In the genomic region with DNA sequence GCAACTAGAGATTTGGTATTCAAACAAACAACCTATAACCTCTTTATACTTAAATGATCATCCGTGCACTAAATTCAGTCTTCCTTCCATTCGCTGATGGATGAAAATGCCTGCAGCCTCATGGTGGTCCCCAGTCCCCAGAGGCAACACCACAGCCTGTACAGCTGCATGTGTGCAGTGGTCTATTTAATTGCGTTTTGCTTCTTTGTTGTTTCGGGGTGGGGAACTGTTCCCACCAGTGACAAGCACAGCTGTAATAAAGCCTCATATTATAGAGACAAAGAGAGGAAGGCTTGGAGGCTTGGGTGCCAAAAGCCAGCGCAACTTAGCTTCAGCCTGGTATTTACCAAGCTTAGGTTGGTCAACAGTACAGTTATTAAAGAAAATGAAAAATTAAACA, we compare ENCODE assay signal across 15 cellular contexts. TPM values are rescaled to one million over a fixed set of nuclear protein-coding genes. Genes with fewer than 3 reads are reported as not detected.
A peak's percentile ranks its signal among the peaks of the same experiment; 100 is the strongest.
DNase-seq lines count a peak whose midpoint lies in the region; ATAC-seq, FAIRE-seq and TF ChIP-seq lines count a peak whose summit lies in the region.
"Had no signal": no experiment of that assay in that cellular context is flagged by ENCODE, and none has a peak within 500 bp of the region (broad histone marks: within the 10 kb centered on the region; RNA-seq: fewer than 3 reads in every experiment).

No MANE protein-coding gene starts in this region.

- TF ChIP-seq EP300 in H1 (IDR thresholded peaks at IDR 0.05; ENCODE audit: borderline replicate concordance in 1 of 2, low read depth in 2 of 2, low read length in 2 of 2) = no peak

- peak overlapping the region; percentile 67 for H2AK5ac ChIP-seq in H1 (ENCODE audit: low read depth, low read length)

- TF ChIP-seq POLR2A in H1 (IDR thresholded peaks at IDR 0.05; ENCODE audit: control extremely low read depth in 1 of 2, low read depth in 2 of 2, low read length in 2 of 2) = no peak

- H3K4me2 ChIP-seq in DND-41 (ENCODE audit: insufficient read depth, low read length) (peak overlapping the region; percentile 41), H1 (ENCODE audit: insufficient read depth in 1 of 2, low read depth in 2 of 2, low read length in 2 of 2) (peak overlapping the region; percentile 31 to 57), neural progenitor cell (peak overlapping the region; percentile 66)

- 85% methylated on average over 5 of the region's 5 CpGs; no CpG with 5 or more reads in 1 of the 2 experiments for WGBS in H1 (ENCODE audit: extremely low coverage in 1 of 2, insufficient coverage in 1 of 2, insufficient read length in 1 of 2, insufficient replicate concordance in 2 of 2, low coverage in 1 of 2, low lambda C conversion rate in 2 of 2, missing lambda C conversion rate in 1 of 2), 2 experiments

- peak overlapping the region; percentile 45 for H2BK120ac ChIP-seq in H1 (replicated peaks; ENCODE audit: low read depth, low read length)

- H3K9me3 Mint-ChIP-seq in neural progenitor cell = no peaks in the 10 kb centered on the region
- H3K9me3 Mint-ChIP-seq: central memory CD8-positive, alpha-beta T cell had no signal

- H3K27ac ChIP-seq in DND-41 (ENCODE audit: low read length) (peak overlapping the region; percentile 90), KOPT-K1 (ENCODE audit: low read depth, low read length, poor library complexity, severe bottlenecking) (peak overlapping the region; percentile 99), H1 (ENCODE audit: low read depth, low read length) (peak overlapping the region; percentile 65), neural progenitor cell (peak overlapping the region; percentile 95)

- no peak overlapping the region for H3K14ac ChIP-seq in H1 (ENCODE audit: insufficient read length)

- peak overlapping the region; percentile 99 for H3K27ac Mint-ChIP-seq in neural progenitor cell

- peak overlapping the region; percentile 21 for H3K56ac ChIP-seq in H1 (replicated peaks; ENCODE audit: insufficient read length, low read depth, low read length)

- H3K36me3 Mint-ChIP-seq in neural progenitor cell = peaks cover 7% of the 10 kb centered on the region

- peak overlapping the region; percentile 3 for H2BK12ac ChIP-seq in H1 (ENCODE audit: low read depth, low read length)

- no peaks in the 10 kb centered on the region for H3K79me1 ChIP-seq in H1 (ENCODE audit: low read depth, low read length)

- TF ChIP-seq CTCF in DND-41 (IDR thresholded peaks at IDR 0.05; ENCODE audit: borderline replicate concordance, extremely low read depth, low read length, poor library complexity, severe bottlenecking) (no peak), H1 (IDR thresholded peaks at IDR 0.05; ENCODE audit: control extremely low read depth in 1 of 3, insufficient read depth in 1 of 3, low read depth in 1 of 3, low read length in 3 of 3) (no peak), neural progenitor cell (IDR thresholded peaks at IDR 0.05) (no peak)

- 0 out of 2 replicates have a peak overlapping the region, but pooled peaks have one; percentile 38 for H2BK15ac ChIP-seq in H1 (ENCODE audit: low read length)

- POLR2A ChIA-PET in H1 (lab: Charles Lee; ENCODE audit: partially characterized antibody) = interaction anchor here (0.6 to 2.5 kb wide), 13 partner anchors 10 to 118 kb away, joined by 3 to 10 read pairs (median 4); a partner anchor contains a TSS

- H3K4ac ChIP-seq in H1 (replicated peaks; ENCODE audit: insufficient read length, low read depth, low read length) = peak overlapping the region; percentile 61

- peak; percentile 73 for DNase-seq in DND-41
- no peak for DNase-seq in H1 (ENCODE audit: low read depth in 1 of 2, low spot score in 2 of 2)
- DNase-seq in neural progenitor cell (ENCODE audit: low spot score) = no peak
- DNase-seq in NK-92 treated with Interleukin-12 subunit alpha and Interleukin-12 subunit beta, amount 100 ng/mL, for 24 hours (lab: John Stamatoyannopoulos, UW) = no peak
- DNase-seq in COLO668 (lab: John Stamatoyannopoulos, UW; ENCODE audit: unreplicated experiment) = no peak
- no peak for DNase-seq in HK-2 (ENCODE audit: unreplicated experiment)
- DNase-seq in SIG-M5 (lab: John Stamatoyannopoulos, UW) = no peak
- DNase-seq: activated CD4-positive, alpha-beta T cell treated with anti-CD3 and anti-CD28 coated beads, Interleukin-2, amount 50 U/mL, for 4 hours; BE2C; NCI-H146; stimulated activated CD4-positive, alpha-beta T cell treated with anti-CD3 and anti-CD28 coated beads, Interleukin-15, amount 100 ng/mL, for 24 hours had no signal

- peaks cover 12% of the 10 kb centered on the region for H3K27me3 Mint-ChIP-seq in neural progenitor cell (ENCODE audit: insufficient read depth, low read depth)
- H3K27me3 Mint-ChIP-seq: central memory CD8-positive, alpha-beta T cell had no signal

- H2BK20ac ChIP-seq in H1 (ENCODE audit: low read length) = peak overlapping the region; percentile 88

- no peak overlapping the region for H3K23ac ChIP-seq in H1 (ENCODE audit: insufficient read length)

- TF ChIP-seq RAD21 in H1 (IDR thresholded peaks at IDR 0.05 in 1 of 2, conservative IDR thresholded peaks at IDR 0.05 in 1 of 2; ENCODE audit: low read depth in 2 of 2, low read length in 2 of 2) = no peak

- ATAC-seq in DND-41 (ENCODE audit: insufficient read depth, low read depth) = peak; percentile 39

- H3K4me3 Mint-ChIP-seq in neural progenitor cell = peak overlapping the region; percentile 75
- H3K4me3 Mint-ChIP-seq: central memory CD8-positive, alpha-beta T cell had no signal

- H3K27me3 ChIP-seq in DND-41 (ENCODE audit: insufficient read depth, low read length, poor library complexity) (no peaks in the 10 kb centered on the region), H1 (replicated peaks in 1 of 4; ENCODE audit: control insufficient read depth in 3 of 4, extremely low read depth in 1 of 4, insufficient read depth in 3 of 4, low read length in 3 of 4) (no peaks in the 10 kb centered on the region), neural progenitor cell (no peaks in the 10 kb centered on the region)
- H3K27me3 ChIP-seq: BE2C had no signal

- peaks cover 4% of the 10 kb centered on the region for H3K36me3 ChIP-seq in DND-41 (ENCODE audit: insufficient read depth, low read length)
- H3K36me3 ChIP-seq in KOPT-K1 (ENCODE audit: insufficient read depth, low read length) = no peaks in the 10 kb centered on the region
- H3K36me3 ChIP-seq in H1 (ENCODE audit: control insufficient read depth in 2 of 4, insufficient read depth in 4 of 4, low read length in 3 of 4) = no peaks in the 10 kb centered on the region
- no peaks in the 10 kb centered on the region for H3K36me3 ChIP-seq in neural progenitor cell
- H3K36me3 ChIP-seq: BE2C had no signal

- no peak overlapping the region for H4K8ac ChIP-seq in H1 (ENCODE audit: extremely low read depth, insufficient read depth, low read length)

- H3F3A ChIP-seq in neural progenitor cell (ENCODE audit: low read depth) = peaks cover 44% of the 10 kb centered on the region

- H3K4me3 ChIP-seq in DND-41 (ENCODE audit: low read depth in 1 of 2, low read length in 2 of 2) (no peak overlapping the region), H1 (ENCODE audit: extremely low read depth in 1 of 4, insufficient read depth in 2 of 4, low read depth in 3 of 4, low read length in 4 of 4) (peak overlapping the region in 3 of 4 experiments; percentile 10 to 33 (median 32); a peak in 4 of 8 replicates), neural progenitor cell (peak overlapping the region; percentile 11)

- H3K4me1 ChIP-seq in DND-41 (ENCODE audit: insufficient read depth, low read length) (peaks cover 81% of the 10 kb centered on the region), H1 (replicated peaks in 1 of 4; ENCODE audit: control insufficient read depth in 3 of 4, insufficient read depth in 4 of 4, low read length in 3 of 4) (peaks cover 18 to 45% (median 25%) of the 10 kb centered on the region in 4 experiments), neural progenitor cell (peaks cover 55% of the 10 kb centered on the region)

- peak overlapping the region; percentile 45 for H3K9ac ChIP-seq in DND-41 (ENCODE audit: low read depth, low read length)
- peak overlapping the region in 2 of 4 experiments; percentile 2 to 20; a peak in 2 of 7 replicates for H3K9ac ChIP-seq in H1 (replicated peaks in 1 of 4; ENCODE audit: extremely low read depth in 1 of 4, low read depth in 3 of 4, low read length in 3 of 4)
- H3K9ac ChIP-seq in neural progenitor cell = no peak overlapping the region

- H3K79me2 ChIP-seq in DND-41 (ENCODE audit: insufficient read depth, low read length) (peaks cover 16% of the 10 kb centered on the region), H1 (ENCODE audit: control insufficient read depth in 1 of 2, insufficient read depth in 2 of 2, low read length in 2 of 2) (no peaks in the 10 kb centered on the region), neural progenitor cell (ENCODE audit: low read depth) (no peaks in the 10 kb centered on the region)

- CTCF ChIA-PET in H1 (lab: Charles Lee; ENCODE audit: partially characterized antibody) = interaction anchor here (0.5 to 10.0 kb wide), 12 partner anchors 9 to 1849 kb away, joined by 3 to 90 read pairs (median 4); a partner anchor contains a TSS

- H2AFZ ChIP-seq in DND-41 (ENCODE audit: low read depth, low read length) (no peak overlapping the region), H1 (ENCODE audit: low read length) (no peak overlapping the region), neural progenitor cell (replicated peaks) (no peak overlapping the region)

- peaks cover 85% of the 10 kb centered on the region for H3K4me1 Mint-ChIP-seq in neural progenitor cell

- peak overlapping the region; percentile 8 for H4K5ac ChIP-seq in H1 (ENCODE audit: insufficient read length, low read depth, low read length)

- H4K20me1 ChIP-seq in DND-41 (ENCODE audit: insufficient read depth, low read length) = no peaks in the 10 kb centered on the region
- no peaks in the 10 kb centered on the region for H4K20me1 ChIP-seq in H1 (replicated peaks in 1 of 2; ENCODE audit: control insufficient read depth in 1 of 2, insufficient read depth in 2 of 2, low read length in 2 of 2)
- no peaks in the 10 kb centered on the region for H4K20me1 ChIP-seq in neural progenitor cell (ENCODE audit: low read depth)

- no peaks in the 10 kb centered on the region for H3K23me2 ChIP-seq in H1 (ENCODE audit: low read depth, low read length)

- H3K18ac ChIP-seq in H1 (ENCODE audit: extremely low read depth, low read length) = peak overlapping the region; percentile 89

- peak overlapping the region; percentile 88 for H4K91ac ChIP-seq in H1 (replicated peaks; ENCODE audit: insufficient read length, low read length)

- H3K9me3 ChIP-seq in DND-41 (ENCODE audit: insufficient read depth, low read length, severe bottlenecking) (no peaks in the 10 kb centered on the region), KOPT-K1 (ENCODE audit: insufficient read depth, low read length, poor library complexity, severe bottlenecking) (no peaks in the 10 kb centered on the region), H1 (ENCODE audit: insufficient read depth in 2 of 2, low read depth in 1 of 2, low read length in 1 of 2) (no peaks in the 10 kb centered on the region), neural progenitor cell (ENCODE audit: low read depth) (no peaks in the 10 kb centered on the region)
- H3K9me3 ChIP-seq: BE2C had no signal

- no peak for FAIRE-seq in H1 (lab: Jason Lieb, UNC)
- FAIRE-seq: G401.6, islet of Langerhans had no signal

- peak overlapping the region; percentile 84 for H2BK5ac ChIP-seq in H1 (ENCODE audit: low read depth, low read length)

RNA-seq across cellular contexts. Expression of a gene that starts 3.9 kb away (rescaled TPM):
- total RNA-seq in H1 (2021; fragmentation: NEBNext Ultra II Directional; extraction: Animal tissue kit (Norgen Biotek cat#: 25700)) = 0.13 TPM in 1 of 2 replicates, not detected in the other
- polyA plus RNA-seq in H1 (2011; rRNA removed) = 0.18 and 0.19 TPM in 2 replicates
- 0.09 TPM for polyA plus RNA-seq in H1 (2011; cell fraction: cytosol; rRNA removed)
- 0.09 TPM for polyA plus RNA-seq in H1 (2011; cell fraction: nucleus; rRNA removed)
- 0.09 TPM in 1 of 4 replicates, not detected in the others for polyA plus RNA-seq in H1 (2012, experiment 1 of 2)
- not detected for polyA plus RNA-seq in H1 (2012, experiment 2 of 2)
- polyA plus RNA-seq in H1 (2013, experiment 1 of 2) = 0.08 TPM
- polyA plus RNA-seq in H1 (2013, experiment 2 of 2) = 0.06 TPM
- 0.10 TPM in 1 of 2 replicates, not detected in the other for polyA minus RNA-seq in H1 (2011; rRNA and poly(A)+ RNA removed)
- not detected for polyA minus RNA-seq in H1 (2011; cell fraction: cytosol; rRNA and poly(A)+ RNA removed)
- not detected for polyA minus RNA-seq in H1 (2011; cell fraction: nucleus; rRNA and poly(A)+ RNA removed)
- not detected in 2 replicates for total RNA-seq in neural progenitor cell (ENCODE audit: low replicate concordance)

RNA-seq across cellular contexts. Expression of a gene that starts 39.7 kb away (rescaled TPM):
- 0.48 and 0.61 TPM in 2 replicates for total RNA-seq in H1 (2021; fragmentation: NEBNext Ultra II Directional; extraction: Animal tissue kit (Norgen Biotek cat#: 25700))
- 0.35 TPM in 2 replicates for polyA plus RNA-seq in H1 (2011; rRNA removed)
- 0.41 TPM for polyA plus RNA-seq in H1 (2011; cell fraction: cytosol; rRNA removed)
- 0.27 TPM for polyA plus RNA-seq in H1 (2011; cell fraction: nucleus; rRNA removed)
- polyA plus RNA-seq in H1 (2012, experiment 1 of 2) = 0.16 to 0.42 TPM (median 0.24 TPM) in 4 replicates
- 0.26 TPM for polyA plus RNA-seq in H1 (2012, experiment 2 of 2)
- polyA plus RNA-seq in H1 (2013, experiment 1 of 2) = 0.55 TPM
- 0.68 TPM for polyA plus RNA-seq in H1 (2013, experiment 2 of 2)
- not detected in 2 replicates for polyA minus RNA-seq in H1 (2011; rRNA and poly(A)+ RNA removed)
- not detected for polyA minus RNA-seq in H1 (2011; cell fraction: cytosol; rRNA and poly(A)+ RNA removed)
- not detected for polyA minus RNA-seq in H1 (2011; cell fraction: nucleus; rRNA and poly(A)+ RNA removed)
- total RNA-seq in neural progenitor cell (ENCODE audit: low replicate concordance) = 0.97 and 2.0 TPM in 2 replicates

Comparison
In these comparisons a context has a peak if more than half of its experiments do, and no peak if none do; other contexts are left out.
1. H3K4me3 ChIP-seq: peak in H1 (3 of 4) and neural progenitor cell (single experiment); none in DND-41 (0 of 2).
2. Peak in every context shown above with its lines, with median percentiles within 50 percentile points of each other: H3K27ac ChIP-seq and H3K4me2 ChIP-seq.